In the genomic region with DNA sequence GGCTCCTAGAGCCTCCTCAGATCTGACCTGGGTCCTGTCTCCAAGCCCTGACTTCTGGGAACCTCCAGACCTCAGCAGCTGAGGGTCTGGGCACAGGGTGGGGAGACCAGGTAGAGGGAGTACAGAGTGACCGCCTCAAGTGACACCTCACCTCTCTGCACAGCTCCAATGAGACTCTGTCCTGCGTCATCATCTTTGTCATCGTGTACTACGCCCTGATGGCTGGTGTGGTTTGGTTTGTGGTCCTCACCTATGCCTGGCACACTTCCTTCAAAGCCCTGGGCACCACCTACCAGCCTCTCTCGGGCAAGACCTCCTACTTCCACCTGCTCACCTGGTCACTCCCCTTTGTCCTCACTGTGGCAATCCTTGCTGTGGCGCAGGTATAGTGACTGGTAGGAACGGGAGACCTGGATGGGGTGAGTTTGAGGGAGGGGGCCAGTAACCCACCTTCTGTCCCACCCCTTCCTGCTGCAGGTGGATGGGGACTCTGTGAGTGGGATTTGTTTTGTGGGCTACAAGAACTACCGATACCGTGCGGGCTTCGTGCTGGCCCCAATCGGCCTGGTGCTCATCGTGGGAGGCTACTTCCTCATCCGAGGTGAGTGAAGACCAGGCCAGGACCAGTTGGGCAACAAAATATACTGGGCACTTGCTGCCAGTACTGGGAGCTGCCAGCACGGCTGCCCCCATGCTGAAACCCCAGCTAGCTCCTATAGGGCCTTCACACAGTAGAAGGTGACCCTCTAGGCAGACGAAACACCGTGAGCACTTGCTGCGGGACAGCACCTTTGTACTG, we compare ENCODE assay signal across 29 cellular contexts. TPM values are rescaled to one million over a fixed set of nuclear protein-coding genes. Genes with fewer than 3 reads are reported as not detected.
"Had no signal": no experiment of that assay in that cellular context is flagged by ENCODE, and none has a peak within 500 bp of the region (broad histone marks: within the 10 kb centered on the region; RNA-seq: fewer than 3 reads in every experiment).

No MANE protein-coding gene starts in this region.

- H3K4me2 ChIP-seq: neural progenitor cell had no signal

- H3K4me1 Mint-ChIP-seq: activated CD4-positive, alpha-beta memory T cell treated with anti-CD3 and anti-CD28 coated beads, Interleukin-2, amount 10 ng/mL, durations not matched to agents 7 days and 5 days; activated CD4-positive, alpha-beta T cell treated with anti-CD3 and anti-CD28 coated beads, Interleukin-2, amount 10 ng/mL, durations not matched to agents 24 days and 14 days; brain had no signal

- DNase-seq: activated CD4-positive, alpha-beta memory T cell treated with anti-CD3 and anti-CD28 coated beads, Interleukin-2, amount 10 ng/mL, durations not matched to agents 7 days and 5 days; activated CD4-positive, alpha-beta T cell treated with anti-CD3 and anti-CD28 coated beads, Interleukin-2, amount 10 ng/mL, durations not matched to agents 24 days and 14 days; activated CD4-positive, CD25-positive, alpha-beta regulatory T cell treated with anti-CD3 and anti-CD28 coated beads, Interleukin-2, amount 50 U/mL, for 72 hours; activated CD8-positive, alpha-beta memory T cell treated with anti-CD3 and anti-CD28 coated beads, Interleukin-2, amount 50 U/mL, for 48 hours; activated naive CD4-positive, alpha-beta T cell treated with Interleukin-2 at 50 U/mL for 16 hours; activated T-cell treated with anti-CD3 and anti-CD28 coated beads, Interleukin-2, amount 50 U/mL, for 24 hours; effector memory CD4-positive, alpha-beta T cell; erythroblast; heart left ventricle; hypothalamus; left ventricle myocardium inferior; naive B cell; occipital lobe; spleen; stimulated activated naive CD8-positive, alpha-beta T cell treated with anti-CD3 and anti-CD28 coated beads, Interleukin-15, Interleukin-2, amounts not matched to agents 100 U/mL and 50 U/mL, for 24 hours; SW 1271; T1000; testis; transverse colon had no signal

- H3K4me3 Mint-ChIP-seq: activated CD4-positive, alpha-beta memory T cell treated with anti-CD3 and anti-CD28 coated beads, Interleukin-2, amount 10 ng/mL, durations not matched to agents 7 days and 5 days; activated CD4-positive, alpha-beta T cell treated with anti-CD3 and anti-CD28 coated beads, Interleukin-2, amount 10 ng/mL, durations not matched to agents 24 days and 14 days; activated naive CD8-positive, alpha-beta T cell; activated T-cell treated with anti-CD3 and anti-CD28 coated beads, Interleukin-2, amount 50 U/mL, for 24 hours; brain; naive B cell; neural progenitor cell; T-helper 1 cell treated with Interleukin-12 subunit alpha and Interleukin-12 subunit beta and Interleukin-4 antibody, amounts not matched to agents 30 μg/mL and 1 μg/mL, for 36 hours had no signal

- H3K4me3 ChIP-seq: ascending aorta, cardiac muscle cell, coronary artery, dorsolateral prefrontal cortex, heart left ventricle, left ventricle myocardium inferior, neural progenitor cell, right atrium auricular region, spleen, testis, transverse colon had no signal

- H2AFZ ChIP-seq: neural progenitor cell, parathyroid adenoma had no signal

- H3K27me3 Mint-ChIP-seq: activated naive CD8-positive, alpha-beta T cell; brain; naive B cell had no signal

- H3K27me3 ChIP-seq: ascending aorta, cardiac muscle cell, dorsolateral prefrontal cortex, heart left ventricle, neural progenitor cell, right atrium auricular region, spleen, testis, transverse colon had no signal

- H3K36me3 Mint-ChIP-seq: activated naive CD8-positive, alpha-beta T cell; naive B cell had no signal

- H3K9me3 Mint-ChIP-seq: activated CD4-positive, alpha-beta memory T cell treated with anti-CD3 and anti-CD28 coated beads, Interleukin-2, amount 10 ng/mL, durations not matched to agents 7 days and 5 days; activated CD4-positive, alpha-beta T cell treated with anti-CD3 and anti-CD28 coated beads, Interleukin-2, amount 10 ng/mL, durations not matched to agents 24 days and 14 days; activated T-cell treated with anti-CD3 and anti-CD28 coated beads, Interleukin-2, amount 50 U/mL, for 24 hours; brain; naive B cell; neural progenitor cell; T-helper 1 cell treated with Interleukin-12 subunit alpha and Interleukin-12 subunit beta and Interleukin-4 antibody, amounts not matched to agents 30 μg/mL and 1 μg/mL, for 36 hours had no signal

- H3K79me2 ChIP-seq: parathyroid adenoma had no signal

- H3K27ac ChIP-seq: ascending aorta, cardiac muscle cell, coronary artery, dorsolateral prefrontal cortex, heart left ventricle, left ventricle myocardium inferior, neural progenitor cell, parathyroid adenoma, right atrium auricular region, spleen, testis, transverse colon had no signal

- H3K9ac ChIP-seq: neural progenitor cell, parathyroid adenoma had no signal

- H3K27ac Mint-ChIP-seq: activated CD4-positive, alpha-beta memory T cell treated with anti-CD3 and anti-CD28 coated beads, Interleukin-2, amount 10 ng/mL, durations not matched to agents 7 days and 5 days; activated CD4-positive, alpha-beta T cell treated with anti-CD3 and anti-CD28 coated beads, Interleukin-2, amount 10 ng/mL, durations not matched to agents 24 days and 14 days; activated naive CD8-positive, alpha-beta T cell; activated T-cell treated with anti-CD3 and anti-CD28 coated beads, Interleukin-2, amount 50 U/mL, for 24 hours; T-helper 1 cell treated with Interleukin-12 subunit alpha and Interleukin-12 subunit beta and Interleukin-4 antibody, amounts not matched to agents 30 μg/mL and 1 μg/mL, for 36 hours had no signal

- ATAC-seq: heart left ventricle; stimulated activated naive CD8-positive, alpha-beta T cell treated with anti-CD3 and anti-CD28 coated beads, Interleukin-15, Interleukin-2, amounts not matched to agents 100 U/mL and 50 U/mL, for 24 hours had no signal

- H3K4me1 ChIP-seq: ascending aorta, neural progenitor cell, parathyroid adenoma, transverse colon had no signal

RNA-seq across cellular contexts. Expression of gene SMO, which starts 17.8 kb away (rescaled TPM):
- total RNA-seq: activated CD4-positive, alpha-beta memory T cell treated with anti-CD3 and anti-CD28 coated beads, Interleukin-2, amount 10 ng/mL, durations not matched to agents 7 days and 5 days had no signal
